ENCODE assay signal across 12 cellular contexts in the genomic region with DNA sequence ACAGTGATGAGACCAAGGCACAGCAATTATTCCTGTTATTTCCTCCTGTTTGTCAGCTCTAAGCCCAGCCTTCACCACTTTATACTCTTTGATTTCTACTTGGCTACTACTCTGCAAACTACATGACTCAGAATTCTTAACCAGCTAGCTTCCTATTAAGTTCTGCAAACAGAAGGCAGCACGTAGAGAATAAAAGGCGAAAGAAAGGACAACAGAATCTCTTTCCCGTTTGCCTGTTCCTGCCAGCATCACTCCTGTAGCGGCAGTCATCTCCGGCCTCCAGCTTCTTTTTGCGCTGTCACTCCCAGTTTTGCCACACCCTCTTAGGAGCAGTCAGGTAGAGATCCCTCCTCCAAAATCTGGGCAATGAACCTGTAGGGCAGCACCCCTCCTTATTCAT. TPM values are rescaled to one million over a fixed set of nuclear protein-coding genes. Genes with fewer than 3 reads are reported as not detected.
DNase-seq lines count a peak whose midpoint lies in the region; ATAC-seq and TF ChIP-seq lines count a peak whose summit lies in the region.
"Had no signal": no experiment of that assay in that cellular context is flagged by ENCODE, and none has a peak within 500 bp of the region (broad histone marks: within the 10 kb centered on the region; RNA-seq: fewer than 3 reads in every experiment).

No MANE protein-coding gene starts in this region.

- H3K9me3 ChIP-seq in BLaER1 (no peaks in the 10 kb centered on the region), ascending aorta (no peaks in the 10 kb centered on the region)
- no peaks in the 10 kb centered on the region for H3K9me3 ChIP-seq in naive thymus-derived CD4-positive, alpha-beta T cell (ENCODE audit: control insufficient read depth in 2 of 3, low read length in 3 of 3)
- H3K9me3 ChIP-seq: vagina had no signal

- H3K27ac ChIP-seq in BLaER1 (no peak overlapping the region), ascending aorta (peak overlapping the region; percentile 22 to 36)
- H3K27ac ChIP-seq in naive thymus-derived CD4-positive, alpha-beta T cell (ENCODE audit: low read depth, low read length) = no peak overlapping the region
- H3K27ac ChIP-seq: C4-2B, vagina had no signal

- H3K4me1 ChIP-seq in BLaER1 = peaks cover 58% of the 10 kb centered on the region
- peaks cover 10 to 49% of the 10 kb centered on the region in 2 donors for H3K4me1 ChIP-seq in ascending aorta
- H3K4me1 ChIP-seq in naive thymus-derived CD4-positive, alpha-beta T cell (ENCODE audit: control insufficient read depth in 2 of 2, insufficient read depth in 2 of 2, low read length in 2 of 2) = no peaks in the 10 kb centered on the region

- H3K27ac Mint-ChIP-seq in HFFc6 = peak overlapping the region; percentile 70
- H3K27ac Mint-ChIP-seq in naive thymus-derived CD4-positive, alpha-beta T cell = no peak overlapping the region
- H3K27ac Mint-ChIP-seq: activated naive CD8-positive, alpha-beta T cell treated with anti-CD3 and anti-CD28 coated beads for 36 hours had no signal

- POLR2A ChIA-PET in naive thymus-derived CD4-positive, alpha-beta T cell (lab: Charles Lee) = no interaction called here

- no peak for ATAC-seq in GM19328 (IDR thresholded peaks at IDR 0.05; ENCODE audit: unreplicated experiment)
- ATAC-seq in naive thymus-derived CD4-positive, alpha-beta T cell = no peak

- H3K36me3 Mint-ChIP-seq in HFFc6 (ENCODE audit: low read depth) = peaks cover 8% of the 10 kb centered on the region
- H3K36me3 Mint-ChIP-seq in naive thymus-derived CD4-positive, alpha-beta T cell = no peaks in the 10 kb centered on the region
- H3K36me3 Mint-ChIP-seq: activated naive CD8-positive, alpha-beta T cell treated with anti-CD3 and anti-CD28 coated beads for 36 hours had no signal

- CTCF ChIA-PET in naive thymus-derived CD4-positive, alpha-beta T cell (lab: Charles Lee) = no interaction called here

- TF ChIP-seq CTCF in HFFc6 (IDR thresholded peaks at IDR 0.05) (no peak), ascending aorta (IDR thresholded peaks at IDR 0.05) (no peak)

- H3K4me3 Mint-ChIP-seq in HFFc6 = peak overlapping the region; percentile 35; the same call in 1 of the 2 replicates
- no peak overlapping the region for H3K4me3 Mint-ChIP-seq in naive thymus-derived CD4-positive, alpha-beta T cell
- H3K4me3 Mint-ChIP-seq: activated naive CD8-positive, alpha-beta T cell treated with anti-CD3 and anti-CD28 coated beads for 36 hours had no signal

- H3K36me3 ChIP-seq in BLaER1 (no peaks in the 10 kb centered on the region), ascending aorta (no peaks in the 10 kb centered on the region)
- no peaks in the 10 kb centered on the region for H3K36me3 ChIP-seq in naive thymus-derived CD4-positive, alpha-beta T cell (ENCODE audit: control insufficient read depth in 2 of 3, insufficient read depth in 3 of 3, low read length in 3 of 3)
- H3K36me3 ChIP-seq: vagina had no signal

- H4K20me1 ChIP-seq in BLaER1 = no peaks in the 10 kb centered on the region

- DNase-seq in HFFc6 (peak; percentile 6), ascending aorta (ENCODE audit: low spot score in 2 of 2) (no peak), iris pigment epithelial cell (ENCODE audit: low read depth) (peak; percentile 80), hippocampal formation (lab: John Stamatoyannopoulos, UW) (no peak), NCI-H1105 treated with DMSO at 0.1 percent for 48 hours (lab: John Stamatoyannopoulos, UW) (no peak)
- no peak for DNase-seq in naive thymus-derived CD4-positive, alpha-beta T cell
- DNase-seq: activated naive CD8-positive, alpha-beta T cell treated with anti-CD3 and anti-CD28 coated beads for 36 hours; T-helper 9 cell had no signal

- H3K9me3 Mint-ChIP-seq in HFFc6 = no peaks in the 10 kb centered on the region
- peaks cover 0 to 6% (median 1%) of the 10 kb centered on the region in 11 donors for H3K9me3 Mint-ChIP-seq in naive thymus-derived CD4-positive, alpha-beta T cell

- intact Hi-C loops in ascending aorta (cut with DNase I) = no loop called here
- intact Hi-C loops in naive thymus-derived CD4-positive, alpha-beta T cell (cut with micrococcal nuclease) = no loop called here

- peak overlapping the region; percentile 81 for H3K4me2 ChIP-seq in BLaER1

- H3K4me1 Mint-ChIP-seq in HFFc6 (ENCODE audit: low read depth) = peaks cover 63% of the 10 kb centered on the region
- peaks cover 0 to 5% (median 0%) of the 10 kb centered on the region in 7 donors for H3K4me1 Mint-ChIP-seq in naive thymus-derived CD4-positive, alpha-beta T cell
- H3K4me1 Mint-ChIP-seq: activated naive CD8-positive, alpha-beta T cell treated with anti-CD3 and anti-CD28 coated beads for 36 hours had no signal

- H3K27me3 Mint-ChIP-seq in HFFc6 (ENCODE audit: insufficient read depth) = no peaks in the 10 kb centered on the region; the same call in 1 of the 2 replicates
- H3K27me3 Mint-ChIP-seq in naive thymus-derived CD4-positive, alpha-beta T cell = peaks cover 6 to 21% (median 11%) of the 10 kb centered on the region in 5 donors

- H3K27me3 ChIP-seq in BLaER1 = no peaks in the 10 kb centered on the region
- H3K27me3 ChIP-seq in ascending aorta = no peaks in the 10 kb centered on the region
- no peaks in the 10 kb centered on the region for H3K27me3 ChIP-seq in naive thymus-derived CD4-positive, alpha-beta T cell (ENCODE audit: control insufficient read depth in 2 of 2, insufficient read depth in 2 of 2, low read length in 2 of 2)
- H3K27me3 ChIP-seq: vagina had no signal

- no peak overlapping the region for H3K9ac ChIP-seq in BLaER1

- H3K4me3 ChIP-seq in BLaER1 (no peak overlapping the region), ascending aorta (no peak overlapping the region)
- no peak overlapping the region for H3K4me3 ChIP-seq in naive thymus-derived CD4-positive, alpha-beta T cell (ENCODE audit: low read length)
- H3K4me3 ChIP-seq: vagina had no signal

RNA-seq across cellular contexts. Expression of gene DPYSL3, which starts 29.9 kb away (rescaled TPM):
- total RNA-seq in HFFc6 (2021; fragmentation: NEBNext Ultra II Directional; extraction: Animal tissue kit (Norgen Biotek cat#: 25700)) = 10 to 100 TPM; 41.9 to 57.7 (median 55.3) TPM
- 110 TPM for total RNA-seq in ascending aorta
- 1 to 10 TPM in 1 of 5 experiments, under 1 TPM in 2, not detected in 2; 0.08 to 1.2 (median 0.11) TPM for total RNA-seq in naive thymus-derived CD4-positive, alpha-beta T cell
- polyA plus RNA-seq in naive thymus-derived CD4-positive, alpha-beta T cell = not detected

Comparison
In these comparisons a context has a peak if more than half of its experiments do, and no peak if none do; other contexts are left out.
1. H3K27ac ChIP-seq: peak in ascending aorta (2 of 2); none in BLaER1 (single experiment) and naive thymus-derived CD4-positive, alpha-beta T cell (single experiment).
2. DNase-seq: peak in HFFc6 (single experiment) and iris pigment epithelial cell (single experiment); none in ascending aorta (0 of 2), hippocampal formation (0 of 2), NCI-H1105 treated with DMSO at 0.1 percent for 48 hours (single experiment) and naive thymus-derived CD4-positive, alpha-beta T cell (0 of 9).
3. RNA of gene DPYSL3, which starts 29.9 kb away (total RNA-seq): 110 TPM in ascending aorta (single experiment) and 41.9 to 57.7 TPM in HFFc6; 0.08 to 1.2 TPM in naive thymus-derived CD4-positive, alpha-beta T cell; every median in the first group is over 10 times any median in the second.